ENCODE assay signal across 15 cellular contexts in genomic region chr3:8757551-8758518, GRCh38. TPM values are rescaled to one million over a fixed set of nuclear protein-coding genes. Genes with fewer than 3 reads are reported as not detected.
DNase-seq lines count a peak whose midpoint lies in the region; ATAC-seq and TF ChIP-seq lines count a peak whose summit lies in the region.
"Had no signal": no experiment of that assay in that cellular context is flagged by ENCODE, and none has a peak within 500 bp of the region (broad histone marks: within the 10 kb centered on the region; RNA-seq: fewer than 3 reads in every experiment).

No MANE protein-coding gene starts in this region.

- peaks cover 0 to 5% of the 10 kb centered on the region in 2 experiments for H3K27me3 ChIP-seq in mesenchymal stem cell (ENCODE audit: control insufficient read depth in 1 of 2, insufficient read depth in 1 of 2, low read length in 2 of 2)
- H3K27me3 ChIP-seq: neural progenitor cell had no signal

- peaks cover 0 to 62% of the 10 kb centered on the region in 2 experiments for H3K36me3 ChIP-seq in mesenchymal stem cell (ENCODE audit: control insufficient read depth in 1 of 2, insufficient read depth in 2 of 2, low read depth in 1 of 2, low read length in 2 of 2)
- H3K36me3 ChIP-seq: neural progenitor cell had no signal

- H2AFZ ChIP-seq in mesenchymal stem cell (ENCODE audit: low read depth, low read length): no peak overlapping the region
- H2AFZ ChIP-seq: neural progenitor cell had no signal

- H2BK5ac ChIP-seq in mesenchymal stem cell (ENCODE audit: low read depth, low read length, poor library complexity, severe bottlenecking): no peak overlapping the region

- TF ChIP-seq CTCF in astrocyte of the cerebellum (IDR thresholded peaks at IDR 0.05; ENCODE audit: low read depth, low read length, missing control alignments): peak; percentile 8

- DNase-seq in ELR (ENCODE audit: low read depth) (peak; percentile 89), astrocyte of the cerebellum (ENCODE audit: low read depth) (peak; percentile 75), mesenchymal stem cell (peak; percentile 38), activated gamma-delta T cell (lab: John Stamatoyannopoulos, UW) (no peak), AML-193 (lab: John Stamatoyannopoulos, UW) (no peak), inferior parietal cortex (ENCODE audit: extremely low spot score) (no peak), DMS53 (lab: John Stamatoyannopoulos, UW) (no peak)
- DNase-seq: activated CD4-positive, alpha-beta T cell treated with anti-CD3 and anti-CD28 coated beads, Interleukin-2, amount 10 ng/mL, durations not matched to agents 7 days and 5 days; activated naive CD4-positive, alpha-beta T cell treated with anti-CD3 and anti-CD28 coated beads, Interleukin-2, amount 50 U/mL, for 16 hours; effector CD4-positive, alpha-beta T cell; NCI-H524 treated with DMSO at 0.1 percent for 48 hours; stimulated activated CD4-positive, alpha-beta T cell treated with anti-CD3 and anti-CD28 coated beads, Interleukin-2, amount 100 ng/mL, for 24 hours had no signal

- peaks cover 38% of the 10 kb centered on the region for H3K79me1 ChIP-seq in mesenchymal stem cell (replicated peaks; ENCODE audit: low read length, poor library complexity, severe bottlenecking)

- H3K4me3 ChIP-seq in astrocyte of the cerebellum (ENCODE audit: low read depth, low read length) (no peak overlapping the region), mesenchymal stem cell (ENCODE audit: insufficient read depth in 1 of 2, low read depth in 1 of 2, low read length in 2 of 2) (no peak overlapping the region)
- H3K4me3 ChIP-seq: neural progenitor cell had no signal

- H3K23ac ChIP-seq in mesenchymal stem cell (ENCODE audit: low read length in 2 of 2): no peak overlapping the region

- H3K4me1 ChIP-seq in mesenchymal stem cell (ENCODE audit: control insufficient read depth, insufficient read depth, low read depth, low read length): peaks cover 32% of the 10 kb centered on the region
- H3K4me1 ChIP-seq: neural progenitor cell had no signal

- peak overlapping the region; percentile 37 for H3K9ac ChIP-seq in mesenchymal stem cell (ENCODE audit: low read length)
- H3K9ac ChIP-seq: neural progenitor cell had no signal

- no peak overlapping the region for H4K8ac ChIP-seq in mesenchymal stem cell (ENCODE audit: low read length)

- H2BK12ac ChIP-seq in mesenchymal stem cell (ENCODE audit: low read length in 2 of 2): no peak overlapping the region

- H3K14ac ChIP-seq in mesenchymal stem cell (ENCODE audit: low read length in 2 of 2): peak overlapping the region in 1 of 2 experiments; percentile 76

- H4K91ac ChIP-seq in mesenchymal stem cell (ENCODE audit: low read length): no peak overlapping the region

- H2BK15ac ChIP-seq in mesenchymal stem cell (ENCODE audit: low read depth, poor library complexity, severe bottlenecking): no peak overlapping the region

- no peak overlapping the region for H3K4me2 ChIP-seq in mesenchymal stem cell (ENCODE audit: low read length, poor library complexity, severe bottlenecking)
- H3K4me2 ChIP-seq: neural progenitor cell had no signal

- peak overlapping the region; percentile 3 for H2AK5ac ChIP-seq in mesenchymal stem cell (ENCODE audit: low read length, severe bottlenecking)

- H3K27ac ChIP-seq in mesenchymal stem cell (ENCODE audit: low read length, poor library complexity, severe bottlenecking): no peak overlapping the region
- H3K27ac ChIP-seq: neural progenitor cell had no signal

- in situ Hi-C loops in astrocyte of the cerebellum (cut with HindIII; ENCODE audit: low sequenced_read_pairs): loop anchor here (5.0 kb wide), 1 partner anchor 91 kb away; no protein-coding TSS in a partner anchor

- WGBS in mesenchymal stem cell: 84% methylated on average over 22 of the region's 24 CpGs

- no peak overlapping the region for H3K18ac ChIP-seq in mesenchymal stem cell (ENCODE audit: low read depth in 1 of 2, low read length in 2 of 2)

- no peak overlapping the region for H3K4ac ChIP-seq in mesenchymal stem cell (ENCODE audit: low read depth in 1 of 2, low read length in 2 of 2)

- H2BK120ac ChIP-seq in mesenchymal stem cell (ENCODE audit: low read depth, low read length): no peak overlapping the region

- H3K9me3 ChIP-seq in mesenchymal stem cell (ENCODE audit: control insufficient read depth, low read length): no peaks in the 10 kb centered on the region

- ATAC-seq in HG02852 (IDR thresholded peaks at IDR 0.05; ENCODE audit: unreplicated experiment): peak; percentile 74

RNA-seq across cellular contexts. Expression of gene OXTR, which starts 11.6 kb away (rescaled TPM):
- 1.6 TPM for polyA plus RNA-seq in mesenchymal stem cell (2013, experiment 1 of 2)
- 1.7 TPM for polyA plus RNA-seq in mesenchymal stem cell (2013, experiment 2 of 2)

RNA-seq across cellular contexts. Expression of gene CAV3, which starts 24.2 kb away (rescaled TPM):
- polyA plus RNA-seq in mesenchymal stem cell (2013, experiment 1 of 2): not detected
- polyA plus RNA-seq in mesenchymal stem cell (2013, experiment 2 of 2): not detected
- polyA plus RNA-seq: H1 had no signal

Comparison
In these comparisons a context has a peak if more than half of its experiments do, and no peak if none do; other contexts are left out.
1. DNase-seq: peak in ELR (single experiment), astrocyte of the cerebellum (single experiment) and mesenchymal stem cell (single experiment); none in activated gamma-delta T cell (single experiment), AML-193 (0 of 2), inferior parietal cortex (single experiment) and DMS53 (single experiment).